Comparison of ENCODE assay signal across 8 cellular contexts in the genomic region with DNA sequence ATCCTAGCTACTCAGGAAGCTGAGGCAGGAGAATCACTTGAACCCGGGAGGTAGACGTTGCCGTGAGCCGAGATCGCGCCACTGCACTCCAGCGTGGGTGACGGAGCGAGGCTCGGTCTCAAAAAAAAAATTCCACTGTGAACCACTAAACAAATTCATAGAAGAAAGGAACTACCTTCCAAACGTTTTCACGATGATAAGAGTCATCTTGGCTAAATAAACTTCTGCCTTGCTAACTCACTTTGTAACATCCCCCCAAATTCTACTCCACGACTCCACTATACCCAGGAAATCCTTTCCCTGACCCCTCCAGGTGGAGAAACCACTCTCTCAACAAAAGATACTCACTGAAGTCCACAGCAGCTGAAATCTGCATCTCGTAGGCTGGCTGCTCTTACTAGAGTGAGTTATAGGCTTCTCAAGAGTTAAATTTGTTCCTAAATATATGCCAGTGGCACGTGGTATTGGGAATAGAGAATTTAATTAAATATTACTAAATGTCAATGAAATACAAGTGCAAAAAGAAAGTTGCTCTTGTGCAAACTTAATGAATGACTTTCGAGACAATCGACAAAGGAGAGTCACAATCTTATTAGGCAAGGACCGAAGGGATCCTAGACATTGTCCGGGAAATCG. TPM values are rescaled to one million over a fixed set of nuclear protein-coding genes. Genes with fewer than 3 reads are reported as not detected.
DNase-seq lines count a peak whose midpoint lies in the region; ATAC-seq and TF ChIP-seq lines count a peak whose summit lies in the region.

No MANE protein-coding gene starts in this region.

- H3K27ac Mint-ChIP-seq in memory B cell: peak overlapping the region; percentile 89

- no peaks in the 10 kb centered on the region for H3K27me3 Mint-ChIP-seq in memory B cell

- H3K9me3 Mint-ChIP-seq in memory B cell: no peaks in the 10 kb centered on the region

- H3K4me1 ChIP-seq in ascending aorta: peaks cover 0 to 24% of the 10 kb centered on the region in 2 donors

- H3K27me3 ChIP-seq in ascending aorta: no peaks in the 10 kb centered on the region

- peaks cover 21% of the 10 kb centered on the region for H3K4me1 Mint-ChIP-seq in memory B cell

- peak; percentile 38 for DNase-seq in stimulated activated CD4-positive, alpha-beta T cell treated with anti-CD3 and anti-CD28 coated beads, Interleukin-15, amount 100 ng/mL, for 24 hours
- no peak for DNase-seq in stimulated activated CD4-positive, alpha-beta T cell treated with anti-CD3 and anti-CD28 coated beads, Interleukin-4, amount 100 ng/mL, for 4 hours
- DNase-seq in ascending aorta (ENCODE audit: low spot score in 2 of 2) (no peak), memory B cell (ENCODE audit: low spot score in 2 of 2) (no peak), left lobe of liver (ENCODE audit: low spot score) (no peak), H4 (ENCODE audit: low spot score) (no peak)

- H3K4me3 Mint-ChIP-seq in memory B cell: peak overlapping the region; percentile 88

- intact Hi-C loops in ascending aorta (cut with DNase I): loop anchor here (2.0 kb wide), 1 partner anchor 69 kb away; no protein-coding TSS in a partner anchor

- ATAC-seq in memory B cell (ENCODE audit: low read depth) (no peak), HG03469 (IDR thresholded peaks at IDR 0.05; ENCODE audit: unreplicated experiment) (no peak), left lobe of liver (no peak), GM21360 (IDR thresholded peaks at IDR 0.05; ENCODE audit: unreplicated experiment) (no peak)

- TF ChIP-seq CTCF in ascending aorta (IDR thresholded peaks at IDR 0.05): no peak

- H3K36me3 Mint-ChIP-seq in memory B cell: no peaks in the 10 kb centered on the region

- H3K9me3 ChIP-seq in ascending aorta: no peaks in the 10 kb centered on the region

- peak overlapping the region; percentile 92 to 95 for H3K4me3 ChIP-seq in ascending aorta

- H3K27ac ChIP-seq in ascending aorta: peak overlapping the region; percentile 79 to 85

- H3K36me3 ChIP-seq in ascending aorta: no peaks in the 10 kb centered on the region

RNA-seq across cellular contexts. Expression of gene GTF2I, which starts 1.6 kb away (rescaled TPM):
- total RNA-seq in ascending aorta (112 TPM), left lobe of liver (119 TPM)
- 114 and 135 TPM in 2 replicates for total RNA-seq in H4 (2014; rRNA removed; shearing (Covaris generic))
